In the genomic region with DNA sequence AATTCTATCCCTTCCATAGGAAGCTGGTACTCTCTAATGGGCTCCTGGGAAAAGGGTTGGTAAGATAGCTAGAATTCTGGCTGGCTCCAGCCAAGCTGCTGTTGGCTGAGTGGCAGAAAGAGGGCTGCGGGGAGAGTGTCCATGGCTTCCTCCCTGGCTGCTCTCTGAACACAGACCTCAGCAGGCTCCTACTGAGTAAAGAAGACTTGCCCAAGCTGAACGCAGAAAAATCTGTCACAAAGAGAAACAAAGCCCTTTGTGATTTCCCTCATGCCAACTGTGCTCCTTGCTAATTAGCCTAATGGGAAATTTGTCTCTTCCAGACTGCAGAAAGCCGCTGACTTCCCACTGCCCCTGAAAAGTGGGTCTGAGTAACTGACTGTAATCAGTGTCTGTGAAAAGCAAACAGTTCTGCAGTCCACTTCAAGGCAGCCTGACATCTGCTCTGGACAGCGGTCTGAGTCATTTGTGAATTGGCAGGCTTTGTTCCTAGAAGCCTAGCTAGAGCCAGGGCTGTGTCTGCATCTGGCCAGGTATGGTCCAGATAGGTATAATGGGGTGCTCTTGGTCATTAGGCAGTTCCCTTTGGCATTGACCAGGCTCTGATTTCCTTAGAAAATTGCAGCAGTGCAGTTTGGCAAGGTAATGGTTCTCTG, we compare ENCODE assay signal across 16 cellular contexts.
DNase-seq lines count a peak whose midpoint lies in the region; ATAC-seq, FAIRE-seq and TF ChIP-seq lines count a peak whose summit lies in the region.
"Had no signal": no experiment of that assay in that cellular context is flagged by ENCODE, and none has a peak within 500 bp of the region (broad histone marks: within the 10 kb centered on the region; RNA-seq: fewer than 3 reads in every experiment).

No MANE protein-coding gene starts in this region.

- H3K9me3 ChIP-seq in astrocyte (ENCODE audit: insufficient read depth, low read depth, low read length) (no peaks in the 10 kb centered on the region), left lung (no peaks in the 10 kb centered on the region)

- H3K4me1 Mint-ChIP-seq in astrocyte (ENCODE audit: low read depth, unreplicated experiment), result peaks cover 22% of the 10 kb centered on the region
- H3K4me1 Mint-ChIP-seq: central memory CD8-positive, alpha-beta T cell; natural killer cell had no signal

- H3K4me3 ChIP-seq in astrocyte (ENCODE audit: insufficient read depth, low read depth, low read length) (no peak overlapping the region), left lung (no peak overlapping the region)
- H3K4me3 ChIP-seq: SK-N-MC had no signal

- peak overlapping the region; percentile 57 for H3K4me2 ChIP-seq in astrocyte (ENCODE audit: low read length)

- H3K4me1 ChIP-seq in astrocyte (ENCODE audit: insufficient read depth, low read length) (peaks cover 18% of the 10 kb centered on the region), left lung (no peaks in the 10 kb centered on the region)
- H3K4me1 ChIP-seq: Caco-2 had no signal

- FAIRE-seq in astrocyte (lab: Jason Lieb, UNC), result no peak
- FAIRE-seq: endometrium, TTC549 had no signal

- intact Hi-C loops in left lung (cut with DNase I), result no loop called here
- intact Hi-C loops in cardiac septum (cut with DNase I), result no loop called here

- H3K9ac ChIP-seq in astrocyte (ENCODE audit: low read length), result no peak overlapping the region

- H3K27me3 ChIP-seq in astrocyte (ENCODE audit: insufficient read depth, low read length), result no peaks in the 10 kb centered on the region
- H3K27me3 ChIP-seq in left lung, result no peaks in the 10 kb centered on the region

- H3K27ac Mint-ChIP-seq in astrocyte (ENCODE audit: unreplicated experiment), result peak overlapping the region; percentile 67
- H3K27ac Mint-ChIP-seq: natural killer cell had no signal

- H3K27me3 Mint-ChIP-seq in astrocyte (ENCODE audit: low read depth, unreplicated experiment), result peaks cover 9% of the 10 kb centered on the region

- ATAC-seq in left lung, result peak; percentile 85
- ATAC-seq: activated T-cell treated with anti-CD3 and anti-CD28 coated beads, Interleukin-2, amount 50 U/mL, for 4 hours; natural killer cell had no signal

- no peak overlapping the region for H3K4me3 Mint-ChIP-seq in astrocyte (ENCODE audit: unreplicated experiment)
- H3K4me3 Mint-ChIP-seq: activated T-cell treated with anti-CD3 and anti-CD28 coated beads, Interleukin-2, amount 50 U/mL, for 4 hours; central memory CD8-positive, alpha-beta T cell; natural killer cell had no signal

- TF ChIP-seq CTCF in astrocyte (IDR thresholded peaks at IDR 0.05; ENCODE audit: insufficient read depth, low read depth, low read length), result no peak
- TF ChIP-seq CTCF in left lung (IDR thresholded peaks at IDR 0.05), result no peak

- no peak overlapping the region for H2AFZ ChIP-seq in astrocyte (ENCODE audit: low read depth, low read length)

- H4K20me1 ChIP-seq in astrocyte (ENCODE audit: insufficient read depth, low read length), result no peaks in the 10 kb centered on the region

- H3K36me3 ChIP-seq in astrocyte (ENCODE audit: insufficient read depth, low read length), result no peaks in the 10 kb centered on the region
- H3K36me3 ChIP-seq in left lung, result no peaks in the 10 kb centered on the region

- no peak overlapping the region for H3K27ac ChIP-seq in astrocyte (ENCODE audit: low read depth, low read length)
- no peak overlapping the region for H3K27ac ChIP-seq in left lung
- H3K27ac ChIP-seq: SK-N-MC had no signal

- H3K79me2 ChIP-seq in astrocyte (ENCODE audit: insufficient read depth, low read length), result no peaks in the 10 kb centered on the region

- peak; percentile 49 for DNase-seq in DMS153 (lab: John Stamatoyannopoulos, UW)
- peak; percentile 67 to 93 (median 77) for DNase-seq in NCI-H1417 (lab: John Stamatoyannopoulos, UW)
- DNase-seq in astrocyte (ENCODE audit: low read depth), result peak; percentile 38
- no peak for DNase-seq in left lung
- DNase-seq in 8988T, result no peak
- no peak for DNase-seq in NCI-H1436 treated with DMSO at 0.1 percent for 48 hours (lab: John Stamatoyannopoulos, UW)
- no peak for DNase-seq in NCI-H526 (lab: John Stamatoyannopoulos, UW)
- DNase-seq in cardiac septum (ENCODE audit: low spot score), result no peak
- DNase-seq: activated CD4-positive, alpha-beta T cell treated with anti-CD3 and anti-CD28 coated beads, Interleukin-2, amount 50 U/mL, for 4 hours; activated T-cell treated with anti-CD3 and anti-CD28 coated beads, Interleukin-2, amount 50 U/mL, for 4 hours; Caco-2; natural killer cell had no signal

- H3K9me3 Mint-ChIP-seq in astrocyte (ENCODE audit: unreplicated experiment), result no peaks in the 10 kb centered on the region
- H3K9me3 Mint-ChIP-seq: activated T-cell treated with anti-CD3 and anti-CD28 coated beads, Interleukin-2, amount 50 U/mL, for 4 hours; central memory CD8-positive, alpha-beta T cell; natural killer cell had no signal

- peaks cover 2% of the 10 kb centered on the region for H3K36me3 Mint-ChIP-seq in astrocyte (ENCODE audit: low read depth, unreplicated experiment)
- H3K36me3 Mint-ChIP-seq: natural killer cell had no signal

Comparison
In these comparisons a context has a peak if more than half of its experiments do, and no peak if none do; other contexts are left out.
1. DNase-seq: peak in DMS153 (single experiment), NCI-H1417 (3 of 3) and astrocyte (single experiment); none in left lung (0 of 2), 8988T (single experiment), NCI-H1436 treated with DMSO at 0.1 percent for 48 hours (single experiment), NCI-H526 (0 of 2) and cardiac septum (single experiment).